ENCODE assay signal across 30 cellular contexts in the genomic region with DNA sequence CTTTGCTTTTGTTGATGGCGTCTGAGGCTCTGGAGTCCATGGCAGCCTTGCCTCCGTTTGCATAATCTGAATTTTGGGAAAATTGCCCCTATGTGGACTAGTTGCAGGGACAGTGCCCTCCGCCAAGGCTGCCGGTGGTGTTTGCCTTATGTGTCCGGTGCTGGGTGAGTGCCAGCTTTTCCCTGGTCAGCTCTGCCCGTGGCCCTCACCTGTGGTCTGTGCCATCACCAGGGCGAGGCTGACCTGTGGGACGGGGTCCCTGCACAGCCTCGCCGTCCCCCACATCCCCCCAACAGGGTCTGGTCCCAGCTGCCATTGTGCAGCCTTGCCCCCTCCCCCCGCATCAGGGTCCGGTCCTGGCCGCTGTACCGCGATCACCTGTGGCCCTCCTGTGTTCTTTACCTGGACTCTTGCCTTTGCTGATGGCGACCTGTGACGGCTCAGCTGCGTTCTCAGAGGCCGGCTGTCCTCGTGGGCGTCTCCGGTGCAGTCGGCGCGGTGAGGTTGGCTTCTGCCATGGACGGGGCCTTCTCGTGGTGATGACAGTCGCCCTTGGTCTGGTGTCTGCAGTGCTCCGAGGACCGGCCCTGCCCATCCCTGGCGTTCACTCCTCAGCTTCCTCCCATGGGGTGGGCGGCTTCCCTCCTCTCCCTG.
"Had no signal": no experiment of that assay in that cellular context is flagged by ENCODE, and none has a peak within 500 bp of the region (broad histone marks: within the 10 kb centered on the region; RNA-seq: fewer than 3 reads in every experiment).

No MANE protein-coding gene starts in this region.

- H3K27ac ChIP-seq: KMS-11, SJSA1 had no signal

- H3K9me3 Mint-ChIP-seq: activated CD8-positive, alpha-beta T cell treated with anti-CD3 and anti-CD28 coated beads for 36 hours; activated naive CD4-positive, alpha-beta T cell treated with anti-CD3 and anti-CD28 coated beads for 36 hours; activated T-cell treated with anti-CD3 and anti-CD28 coated beads, Interleukin-2, amount 50 U/mL, for 24 hours; activated T-helper 1 cell treated with anti-CD3 and anti-CD28 coated beads, Interleukin-12 subunit alpha, Interleukin-12 subunit beta, Interleukin-2, Interleukin-4 antibody, amounts not matched to agents 30 ng/mL and 10 ng/mL and 1 ng/mL, durations not matched to agents 14 hours and 24 hours and 36 hours had no signal

- H3K27me3 Mint-ChIP-seq: activated CD8-positive, alpha-beta T cell treated with anti-CD3 and anti-CD28 coated beads for 36 hours; activated naive CD8-positive, alpha-beta T cell; activated T-cell treated with anti-CD3 and anti-CD28 coated beads, Interleukin-2, amount 50 U/mL, for 24 hours; brain had no signal

- FAIRE-seq: astrocyte had no signal

- H3K4me2 ChIP-seq: KMS-11 had no signal

- ATAC-seq: activated CD4-positive, CD25-positive, alpha-beta regulatory T cell treated with anti-CD3 and anti-CD28 coated beads, Interleukin-2, amount 50 U/mL, for 24 hours; activated CD8-positive, alpha-beta T cell treated with anti-CD3 and anti-CD28 coated beads for 36 hours; Panc1; SK-N-SH treated with all-trans-retinoic acid at 6 μM for 48 hours had no signal

- H3K27ac Mint-ChIP-seq: activated CD8-positive, alpha-beta T cell treated with anti-CD3 and anti-CD28 coated beads for 36 hours; activated naive CD4-positive, alpha-beta T cell treated with anti-CD3 and anti-CD28 coated beads for 36 hours; activated naive CD8-positive, alpha-beta T cell; activated T-cell treated with anti-CD3 and anti-CD28 coated beads, Interleukin-2, amount 50 U/mL, for 24 hours; activated T-helper 1 cell treated with anti-CD3 and anti-CD28 coated beads, Interleukin-12 subunit alpha, Interleukin-12 subunit beta, Interleukin-2, Interleukin-4 antibody, amounts not matched to agents 30 ng/mL and 10 ng/mL and 1 ng/mL, durations not matched to agents 14 hours and 24 hours and 36 hours; brain had no signal

- H3K4me3 ChIP-seq: SJSA1 had no signal

- DNase-seq: activated CD4-positive, alpha-beta T cell treated with anti-CD3 and anti-CD28 coated beads for 4 hours; activated CD8-positive, alpha-beta T cell treated with anti-CD3 and anti-CD28 coated beads for 36 hours; activated effector memory CD4-positive, alpha-beta T cell treated with anti-CD3 and anti-CD28 coated beads, Interleukin-2, amount 50 U/mL, for 16 hours; activated naive CD4-positive, alpha-beta T cell treated with anti-CD3 and anti-CD28 coated beads for 36 hours; activated T-cell treated with anti-CD3 and anti-CD28 coated beads, Interleukin-2, amount 50 U/mL, for 24 hours; amygdala; cerebellar nuclear complex; NCI-H1092; NCI-H1417 treated with DMSO at 0.1 percent for 48 hours; NCI-H1694; NCI-H2029; NCI-H2107; NCI-H2171 treated with DMSO at 0.1 percent for 48 hours; NCI-H226; NCI-H510A; NCI-H526 treated with DMSO at 0.1 percent for 48 hours; NK-92 treated with Interleukin-12 subunit alpha and Interleukin-12 subunit beta, amount 100 ng/mL, for 24 hours; OCI-M1; RPMI8226; SHP77; SW 1271 had no signal

- H3K4me1 ChIP-seq: SJSA1 had no signal

- H3K9ac ChIP-seq: KMS-11 had no signal

- H3K9me3 ChIP-seq: SJSA1 had no signal

- H3K4me3 Mint-ChIP-seq: activated CD8-positive, alpha-beta T cell treated with anti-CD3 and anti-CD28 coated beads for 36 hours; activated naive CD4-positive, alpha-beta T cell treated with anti-CD3 and anti-CD28 coated beads for 36 hours; activated naive CD8-positive, alpha-beta T cell; activated T-cell treated with anti-CD3 and anti-CD28 coated beads, Interleukin-2, amount 50 U/mL, for 24 hours; activated T-helper 1 cell treated with anti-CD3 and anti-CD28 coated beads, Interleukin-12 subunit alpha, Interleukin-12 subunit beta, Interleukin-2, Interleukin-4 antibody, amounts not matched to agents 30 ng/mL and 10 ng/mL and 1 ng/mL, durations not matched to agents 14 hours and 24 hours and 36 hours; brain had no signal

- H3K27me3 ChIP-seq: SJSA1 had no signal

- H3K36me3 Mint-ChIP-seq: activated naive CD8-positive, alpha-beta T cell had no signal
